ENCODE assay signal across 8 cellular contexts in genomic region chr4:14196141-14196540, GRCh38.
DNase-seq lines count a peak whose midpoint lies in the region; TF ChIP-seq lines count a peak whose summit lies in the region.
"Had no signal": no experiment of that assay in that cellular context is flagged by ENCODE, and none has a peak within 500 bp of the region (broad histone marks: within the 10 kb centered on the region; RNA-seq: fewer than 3 reads in every experiment).

No MANE protein-coding gene starts in this region.

- no peak overlapping the region for H3K4me3 Mint-ChIP-seq in osteocyte (ENCODE audit: unreplicated experiment)
- H3K4me3 Mint-ChIP-seq in immature natural killer cell, result no peak overlapping the region

- H3K36me3 Mint-ChIP-seq in osteocyte (ENCODE audit: unreplicated experiment), result no peaks in the 10 kb centered on the region
- no peaks in the 10 kb centered on the region for H3K36me3 Mint-ChIP-seq in immature natural killer cell

- no peak for TF ChIP-seq POLR2A in uterus (IDR thresholded peaks at IDR 0.05)

- no peak overlapping the region for H3K9ac ChIP-seq in fibroblast of lung (ENCODE audit: insufficient read depth, low read length)
- H3K9ac ChIP-seq: KMS-11 had no signal

- H3K4me3 ChIP-seq in H7 (ENCODE audit: insufficient read depth, low read depth, low read length) (no peak overlapping the region), fibroblast of lung (replicated peaks in 1 of 4; ENCODE audit: control extremely low read depth in 1 of 4, insufficient read depth in 1 of 4, low read depth in 3 of 4, low read length in 4 of 4) (no peak overlapping the region), uterus (no peak overlapping the region), coronary artery (no peak overlapping the region)

- intact Hi-C loops in uterus (cut with DNase I; ENCODE audit: low total_unique reads), result no loop called here

- H3K36me3 ChIP-seq in H7 (replicated peaks; ENCODE audit: control insufficient read depth, insufficient read depth, low read length), result no peaks in the 10 kb centered on the region
- no peaks in the 10 kb centered on the region for H3K36me3 ChIP-seq in fibroblast of lung (ENCODE audit: control insufficient read depth, insufficient read depth, low read length)
- no peaks in the 10 kb centered on the region for H3K36me3 ChIP-seq in uterus

- H3K9me3 ChIP-seq in fibroblast of lung (ENCODE audit: control insufficient read depth, insufficient read depth, low read depth, low read length), result no peaks in the 10 kb centered on the region
- H3K9me3 ChIP-seq in uterus, result no peaks in the 10 kb centered on the region

- no peak overlapping the region for H2AFZ ChIP-seq in fibroblast of lung (ENCODE audit: low read length)

- H3K4me1 Mint-ChIP-seq in osteocyte (ENCODE audit: unreplicated experiment) (peaks cover 3% of the 10 kb centered on the region), immature natural killer cell (no peaks in the 10 kb centered on the region)

- H3K9me3 Mint-ChIP-seq in osteocyte (ENCODE audit: unreplicated experiment) (no peaks in the 10 kb centered on the region), immature natural killer cell (peaks cover 0 to 15% (median 0%) of the 10 kb centered on the region in 6 donors)

- TF ChIP-seq CTCF in fibroblast of lung (conservative IDR thresholded peaks at IDR 0.05 in 1 of 2, IDR thresholded peaks at IDR 0.05 in 1 of 2; ENCODE audit: low read depth in 1 of 2, low read length in 2 of 2) (no peak), osteocyte (IDR thresholded peaks at IDR 0.05) (no peak), uterus (IDR thresholded peaks at IDR 0.05) (no peak), coronary artery (IDR thresholded peaks at IDR 0.05) (no peak)

- H3K79me2 ChIP-seq in fibroblast of lung (ENCODE audit: control insufficient read depth, insufficient read depth, low read length), result no peaks in the 10 kb centered on the region

- no peak overlapping the region for H3K27ac ChIP-seq in fibroblast of lung (ENCODE audit: insufficient read depth, low read length)
- H3K27ac ChIP-seq in uterus, result no peak overlapping the region
- no peak overlapping the region for H3K27ac ChIP-seq in coronary artery
- H3K27ac ChIP-seq: KMS-11 had no signal

- H3K4me1 ChIP-seq in fibroblast of lung (ENCODE audit: control insufficient read depth, extremely low read depth, insufficient read depth, low read length), result no peaks in the 10 kb centered on the region
- H3K4me1 ChIP-seq in uterus, result no peaks in the 10 kb centered on the region

- H3K27ac Mint-ChIP-seq in osteocyte (ENCODE audit: unreplicated experiment) (no peak overlapping the region), immature natural killer cell (no peak overlapping the region)

- no peaks in the 10 kb centered on the region for H3K27me3 ChIP-seq in H7 (ENCODE audit: control insufficient read depth, insufficient read depth, low read length)
- H3K27me3 ChIP-seq in fibroblast of lung (ENCODE audit: control insufficient read depth, insufficient read depth, low read length), result no peaks in the 10 kb centered on the region
- no peaks in the 10 kb centered on the region for H3K27me3 ChIP-seq in uterus

- H3K27me3 Mint-ChIP-seq in osteocyte (ENCODE audit: unreplicated experiment) (peaks cover 24% of the 10 kb centered on the region), immature natural killer cell (ENCODE audit: low read depth in 3 of 3) (peaks cover 0 to 2% (median 0%) of the 10 kb centered on the region in 3 donors)

- no peak overlapping the region for H3K4me2 ChIP-seq in fibroblast of lung (ENCODE audit: extremely low read depth, insufficient read depth, low read length)
- H3K4me2 ChIP-seq: KMS-11 had no signal

- no peaks in the 10 kb centered on the region for H4K20me1 ChIP-seq in fibroblast of lung (ENCODE audit: control insufficient read depth, extremely low read depth, insufficient read depth, low read length)

- DNase-seq in H7, result peak; percentile 16
- peak; percentile 63 for DNase-seq in RPMI7951 (ENCODE audit: low read depth)
- DNase-seq in fibroblast of lung (ENCODE audit: low read depth in 2 of 2), result peak; percentile 65 to 79
- DNase-seq in osteocyte (ENCODE audit: extremely low spot score, unreplicated experiment), result peak; percentile 87
- DNase-seq in uterus, result no peak
- no peak for DNase-seq in coronary artery (ENCODE audit: low spot score)
- DNase-seq in immature natural killer cell, result no peak

Comparison
In these comparisons a context has a peak if more than half of its experiments do, and no peak if none do; other contexts are left out.
1. DNase-seq: peak in H7 (single experiment), RPMI7951 (single experiment), fibroblast of lung (2 of 2) and osteocyte (single experiment); none in uterus (0 of 2), coronary artery (single experiment) and immature natural killer cell (0 of 3).